ENCODE assay signal across 8 cellular contexts in the genomic region with DNA sequence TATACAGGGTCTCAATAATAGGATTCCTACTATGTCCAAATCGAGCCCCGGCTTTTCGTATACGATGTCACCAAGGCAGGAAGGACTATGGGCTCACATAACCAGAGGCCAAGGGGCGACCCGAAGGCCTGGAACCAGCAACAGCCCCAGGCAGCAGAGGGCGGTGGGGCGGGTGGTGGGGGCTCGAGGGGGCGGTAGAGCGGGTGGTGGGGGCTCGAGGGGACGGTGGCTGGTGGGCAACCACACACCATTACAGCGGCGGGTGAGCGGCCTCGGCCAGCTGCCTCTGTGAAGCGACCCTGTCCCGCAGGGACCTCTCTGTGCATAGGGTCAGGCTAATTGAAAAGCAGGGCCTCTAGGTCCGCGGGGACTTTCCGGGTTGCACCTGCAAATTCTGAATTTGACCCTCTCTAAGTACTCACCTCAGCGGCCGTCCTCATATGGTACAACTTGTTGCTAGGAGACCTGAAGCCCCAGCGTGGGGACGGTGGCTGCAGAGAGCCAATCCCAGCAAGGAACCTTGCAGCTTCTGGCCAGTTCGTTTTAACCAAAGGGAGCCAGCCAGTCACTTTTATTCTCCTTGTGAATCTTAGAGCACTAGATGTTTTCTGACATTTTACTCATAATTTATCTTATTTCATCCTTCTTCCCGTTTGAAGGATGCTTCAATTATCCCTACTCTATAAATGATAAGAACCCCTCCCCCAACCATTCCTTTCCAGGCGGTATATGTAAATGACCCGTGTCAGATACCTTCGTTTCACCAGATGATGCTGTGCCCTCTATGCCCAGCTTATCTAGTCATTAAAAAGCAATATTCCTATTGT. TPM values are rescaled to one million over a fixed set of nuclear protein-coding genes. Genes with fewer than 3 reads are reported as not detected.
DNase-seq lines count a peak whose midpoint lies in the region; ATAC-seq and TF ChIP-seq lines count a peak whose summit lies in the region.

Gene NME5 (minus strand): TSS at position 480 of the 827 bp plus-strand sequence. CDS start 648 bp downstream, outside the sequence.

- no peaks in the 10 kb centered on the region for H3K4me1 Mint-ChIP-seq in glutamatergic neuron (ENCODE audit: low read depth, unreplicated experiment)
- H3K4me1 Mint-ChIP-seq in activated CD8-positive, alpha-beta memory T cell treated with anti-CD3 and anti-CD28 coated beads, Interleukin-2, amount 10 ng/mL, durations not matched to agents 7 days and 5 days: peaks cover 1% of the 10 kb centered on the region

- peak; percentile 20 for DNase-seq in DMS153 (lab: John Stamatoyannopoulos, UW)
- DNase-seq in WERI-Rb-1: peak; percentile 76
- peak; percentile 81 for DNase-seq in glutamatergic neuron
- DNase-seq in neuronal stem cell (ENCODE audit: low spot score): peak; percentile 38
- no peak for DNase-seq in activated CD8-positive, alpha-beta memory T cell treated with anti-CD3 and anti-CD28 coated beads, Interleukin-2, amount 10 ng/mL, durations not matched to agents 7 days and 5 days
- DNase-seq in D341Med (ENCODE audit: low spot score): no peak

- H2AFZ ChIP-seq in neuronal stem cell (ENCODE audit: low read length): peak within 1 kb of the TSS; percentile 96

- H3K4me3 Mint-ChIP-seq in glutamatergic neuron (ENCODE audit: unreplicated experiment): peak within 1 kb of the TSS; percentile 84
- H3K4me3 Mint-ChIP-seq in activated CD8-positive, alpha-beta memory T cell treated with anti-CD3 and anti-CD28 coated beads, Interleukin-2, amount 10 ng/mL, durations not matched to agents 7 days and 5 days: no peak within 1 kb of the TSS

- peaks cover 1% of the 10 kb centered on the region for H3K9me3 Mint-ChIP-seq in glutamatergic neuron (ENCODE audit: unreplicated experiment)
- H3K9me3 Mint-ChIP-seq in activated CD8-positive, alpha-beta memory T cell treated with anti-CD3 and anti-CD28 coated beads, Interleukin-2, amount 10 ng/mL, durations not matched to agents 7 days and 5 days (ENCODE audit: low read depth): no peaks in the 10 kb centered on the region

- H3K4ac ChIP-seq in neuronal stem cell (ENCODE audit: low read length): no peak within 1 kb of the TSS

- H3K27me3 ChIP-seq in HUES48 (ENCODE audit: control insufficient read depth, insufficient read depth, low read length) (no peaks in the 10 kb centered on the region), WERI-Rb-1 (ENCODE audit: insufficient read depth, low read depth, severe bottlenecking) (no peaks in the 10 kb centered on the region), neuronal stem cell (ENCODE audit: control insufficient read depth in 3 of 3, insufficient read depth in 3 of 3, low read depth in 1 of 3, low read length in 3 of 3) (no peaks in the 10 kb centered on the region)

- TF ChIP-seq CTCF in WERI-Rb-1 (IDR thresholded peaks at IDR 0.05; ENCODE audit: low read depth, low read length) (no peak), glutamatergic neuron (IDR thresholded peaks at IDR 0.05; ENCODE audit: partially characterized antibody, unreplicated experiment) (no peak)

- no peak within 1 kb of the TSS for H2BK15ac ChIP-seq in neuronal stem cell (ENCODE audit: low read length)

- H2BK120ac ChIP-seq in neuronal stem cell (ENCODE audit: low read depth, low read length): no peak within 1 kb of the TSS

- H4K91ac ChIP-seq in neuronal stem cell (ENCODE audit: low read depth, low read length, poor library complexity): no peak within 1 kb of the TSS

- CTCF ChIA-PET in activated CD8-positive, alpha-beta memory T cell treated with anti-CD3 and anti-CD28 coated beads, Interleukin-2, amount 10 ng/mL, durations not matched to agents 7 days and 5 days (lab: Charles Lee): interaction anchor here (1.5 to 1.6 kb wide), 2 partner anchors 12 to 103 kb away, joined by 4 read pairs; no protein-coding TSS in a partner anchor

- no peaks in the 10 kb centered on the region for H3K27me3 Mint-ChIP-seq in glutamatergic neuron (ENCODE audit: unreplicated experiment)
- peaks cover 21% of the 10 kb centered on the region for H3K27me3 Mint-ChIP-seq in activated CD8-positive, alpha-beta memory T cell treated with anti-CD3 and anti-CD28 coated beads, Interleukin-2, amount 10 ng/mL, durations not matched to agents 7 days and 5 days

- H3K9ac ChIP-seq in HUES48 (ENCODE audit: low read depth, low read length) (no peak within 1 kb of the TSS), neuronal stem cell (ENCODE audit: low read depth, low read length, poor library complexity) (no peak within 1 kb of the TSS)

- H4K8ac ChIP-seq in neuronal stem cell (ENCODE audit: low read depth, low read length): no peak within 1 kb of the TSS

- H3K4me1 ChIP-seq in HUES48 (ENCODE audit: control insufficient read depth, insufficient read depth, low read length): peaks cover 3% of the 10 kb centered on the region; the same call in 1 of the 2 replicates
- no peaks in the 10 kb centered on the region for H3K4me1 ChIP-seq in neuronal stem cell (ENCODE audit: control insufficient read depth in 2 of 2, insufficient read depth in 1 of 2, low read depth in 1 of 2, low read length in 2 of 2)

- no peak for ATAC-seq in HG02571 (IDR thresholded peaks at IDR 0.05; ENCODE audit: unreplicated experiment)
- no peak for ATAC-seq in activated CD8-positive, alpha-beta memory T cell treated with anti-CD3 and anti-CD28 coated beads, Interleukin-2, amount 10 ng/mL, durations not matched to agents 7 days and 5 days

- H2AK5ac ChIP-seq in neuronal stem cell (ENCODE audit: low read depth, low read length): no peak within 1 kb of the TSS

- no peak within 1 kb of the TSS for H3K23ac ChIP-seq in neuronal stem cell (ENCODE audit: low read depth, low read length, poor library complexity)

- H3K27ac ChIP-seq in HUES48 (ENCODE audit: low read depth, low read length): no peak within 1 kb of the TSS
- H3K27ac ChIP-seq in WERI-Rb-1: no peak within 1 kb of the TSS
- no peak within 1 kb of the TSS for H3K27ac ChIP-seq in neuronal stem cell (replicated peaks; ENCODE audit: low read length)

- H3K79me1 ChIP-seq in neuronal stem cell (ENCODE audit: low read depth, low read length): no peaks in the 10 kb centered on the region

- H2BK12ac ChIP-seq in neuronal stem cell (ENCODE audit: low read length): no peak within 1 kb of the TSS

- H2BK5ac ChIP-seq in neuronal stem cell (ENCODE audit: low read length): no peak within 1 kb of the TSS

- WGBS in neuronal stem cell (ENCODE audit: extremely low coverage in 2 of 2, insufficient read length in 2 of 2, insufficient replicate concordance in 1 of 2), 2 donors: no CpG with 5 or more reads among the region's 31 CpGs

- peak within 1 kb of the TSS; percentile 90 for H3K18ac ChIP-seq in neuronal stem cell (ENCODE audit: low read length)

- H3K4me2 ChIP-seq in neuronal stem cell (ENCODE audit: insufficient read depth, low read length, poor library complexity, severe bottlenecking): peak within 1 kb of the TSS; percentile 60

- no peak within 1 kb of the TSS for H3K14ac ChIP-seq in neuronal stem cell (ENCODE audit: low read length)

- peak within 1 kb of the TSS; percentile 77 for H3K4me3 ChIP-seq in HUES48 (ENCODE audit: low read depth, low read length)
- H3K4me3 ChIP-seq in WERI-Rb-1 (ENCODE audit: low read depth, low read length): peak within 1 kb of the TSS; percentile 64
- peak within 1 kb of the TSS; percentile 72 to 89 for H3K4me3 ChIP-seq in neuronal stem cell (ENCODE audit: low read length in 2 of 2)

- H3K9me3 ChIP-seq in HUES48 (ENCODE audit: control insufficient read depth, insufficient read depth, low read length) (no peaks in the 10 kb centered on the region), WERI-Rb-1 (ENCODE audit: severe bottlenecking) (no peaks in the 10 kb centered on the region), neuronal stem cell (replicated peaks in 1 of 2; ENCODE audit: control insufficient read depth in 2 of 2, insufficient read depth in 1 of 2, low read depth in 1 of 2, low read length in 2 of 2) (no peaks in the 10 kb centered on the region)

- H3K36me3 Mint-ChIP-seq in glutamatergic neuron (ENCODE audit: unreplicated experiment): no peaks in the 10 kb centered on the region
- no peaks in the 10 kb centered on the region for H3K36me3 Mint-ChIP-seq in activated CD8-positive, alpha-beta memory T cell treated with anti-CD3 and anti-CD28 coated beads, Interleukin-2, amount 10 ng/mL, durations not matched to agents 7 days and 5 days

- H3K27ac Mint-ChIP-seq in glutamatergic neuron (ENCODE audit: unreplicated experiment): no peak within 1 kb of the TSS
- H3K27ac Mint-ChIP-seq in activated CD8-positive, alpha-beta memory T cell treated with anti-CD3 and anti-CD28 coated beads, Interleukin-2, amount 10 ng/mL, durations not matched to agents 7 days and 5 days: no peak within 1 kb of the TSS

- H3K36me3 ChIP-seq in HUES48 (ENCODE audit: control insufficient read depth, insufficient read depth, low read length) (no peaks in the 10 kb centered on the region), WERI-Rb-1 (no peaks in the 10 kb centered on the region; the same call in 1 of the 2 replicates), neuronal stem cell (replicated peaks in 1 of 2; ENCODE audit: control insufficient read depth in 2 of 2, insufficient read depth in 2 of 2, low read length in 2 of 2) (no peaks in the 10 kb centered on the region)

RNA-seq across cellular contexts. Expression of gene NME5, which starts in this region (rescaled TPM):
- total RNA-seq in glutamatergic neuron (ENCODE audit: unreplicated experiment): 0.71 TPM
- polyA plus RNA-seq in neuronal stem cell (2013, experiment 1 of 2): 11.2 TPM
- 11.2 TPM for polyA plus RNA-seq in neuronal stem cell (2013, experiment 2 of 2)
- not detected for total RNA-seq in activated CD8-positive, alpha-beta memory T cell treated with anti-CD3 and anti-CD28 coated beads, Interleukin-2, amount 10 ng/mL, durations not matched to agents 7 days and 5 days

Comparison
In these comparisons a context has a peak if more than half of its experiments do, and no peak if none do; other contexts are left out.
1. Peak in DNase-seq in glutamatergic neuron; RNA of the gene not detected or under 1 TPM.
2. DNase-seq: peak in DMS153 (single experiment), WERI-Rb-1 (single experiment) and neuronal stem cell (single experiment); none in activated CD8-positive, alpha-beta memory T cell treated with anti-CD3 and anti-CD28 coated beads, Interleukin-2, amount 10 ng/mL, durations not matched to agents 7 days and 5 days (single experiment) and D341Med (single experiment).
3. Peak in every context shown above with its lines, with median percentiles within 50 percentile points of each other: H3K4me3 ChIP-seq.